Comparison of ENCODE assay signal across 2 cellular contexts in genomic region chr12:25242981-25243764, GRCh38.
TF ChIP-seq lines count a peak whose summit lies in the region.

No MANE protein-coding gene starts in this region.

TF ChIP-seq in HEK293, 187 proteins besides CTCF, POLR2A, EP300 and RAD21 (continued from another document):
- TF ChIP-seq ZNF518A (tag by site-specific recombination; conservative IDR thresholded peaks at IDR 0.05; ENCODE audit: low read depth) (no peak), ZNF501 (tag by site-specific recombination; IDR thresholded peaks at IDR 0.05) (no peak), ZSCAN18 (tag by site-specific recombination; IDR thresholded peaks at IDR 0.05) (no peak), ZNF37A (tag by site-specific recombination; IDR thresholded peaks at IDR 0.05) (no peak), ZNF473 (tag by site-specific recombination; IDR thresholded peaks at IDR 0.05) (no peak), ZFHX2 (tag by site-specific recombination; conservative IDR thresholded peaks at IDR 0.05) (no peak), ZNF664 (tag by site-specific recombination; IDR thresholded peaks at IDR 0.05) (peak; percentile 73), ZNF223 (tag by site-specific recombination; IDR thresholded peaks at IDR 0.05) (no peak), ZNF302 (tag by site-specific recombination; IDR thresholded peaks at IDR 0.05; ENCODE audit: low read depth) (no peak), ATF2 (tag by site-specific recombination; IDR thresholded peaks at IDR 0.05; ENCODE audit: low read depth) (peak; percentile 93), ZNF704 (tag by site-specific recombination; IDR thresholded peaks at IDR 0.05) (no peak), IKZF3 (tag by site-specific recombination; IDR thresholded peaks at IDR 0.05) (peak; percentile 17; the same call in 1 of the 2 replicates), ZNF629 (tag by site-specific recombination; IDR thresholded peaks at IDR 0.05) (peak; percentile 70), AEBP2 (tag by site-specific recombination; IDR thresholded peaks at IDR 0.05; ENCODE audit: borderline replicate concordance) (no peak), ZNF830 (tag by site-specific recombination; IDR thresholded peaks at IDR 0.05; ENCODE audit: low read depth) (no peak)
TF ChIP-seq in HEK293: peak in this region for 4.

TF ChIP-seq in liver, 16 proteins besides CTCF, POLR2A, EP300 and RAD21 (continued from another document):
- no peak for TF ChIP-seq FOXA2 (IDR thresholded peaks at IDR 0.05)
- TF ChIP-seq JUND (IDR thresholded peaks at IDR 0.05): peak; percentile 13 to 83
- no peak for TF ChIP-seq ZBTB33 (IDR thresholded peaks at IDR 0.05)
- no peak for TF ChIP-seq EGR1 (IDR thresholded peaks at IDR 0.05; ENCODE audit: low read depth in 2 of 2)
- TF ChIP-seq RXRA (IDR thresholded peaks at IDR 0.05): peak; percentile 16 to 18
- no peak for TF ChIP-seq MAX (IDR thresholded peaks at IDR 0.05)
- no peak for TF ChIP-seq REST (IDR thresholded peaks at IDR 0.05)
